Comparison of ENCODE assay signal across 1 cellular context in genomic region chr20:57751411-57751810, GRCh38.
TF ChIP-seq lines count a peak whose summit lies in the region.

No MANE protein-coding gene starts in this region.

TF ChIP-seq in SK-N-SH, 30 proteins besides CTCF, POLR2A, EP300 and RAD21 (continued from another document):
- TF ChIP-seq, protein P1, sequence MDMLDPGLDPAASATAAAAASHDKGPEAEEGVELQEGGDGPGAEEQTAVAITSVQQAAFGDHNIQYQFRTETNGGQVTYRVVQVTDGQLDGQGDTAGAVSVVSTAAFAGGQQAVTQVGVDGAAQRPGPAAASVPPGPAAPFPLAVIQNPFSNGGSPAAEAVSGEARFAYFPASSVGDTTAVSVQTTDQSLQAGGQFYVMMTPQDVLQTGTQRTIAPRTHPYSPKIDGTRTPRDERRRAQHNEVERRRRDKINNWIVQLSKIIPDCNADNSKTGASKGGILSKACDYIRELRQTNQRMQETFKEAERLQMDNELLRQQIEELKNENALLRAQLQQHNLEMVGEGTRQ (IDR thresholded peaks at IDR 0.05; ENCODE audit: borderline replicate concordance, low read depth, low read length) = no peak
- TF ChIP-seq MAX (IDR thresholded peaks at IDR 0.05; ENCODE audit: low read depth) (no peak), GATA2 (CRISPR knock-in tag; IDR thresholded peaks at IDR 0.05) (no peak), MXI1 (IDR thresholded peaks at IDR 0.05; ENCODE audit: low read depth, low read length) (no peak), USF1 (IDR thresholded peaks at IDR 0.05; ENCODE audit: borderline replicate concordance, low read depth) (no peak), GABPA (IDR thresholded peaks at IDR 0.05; ENCODE audit: low read depth) (no peak)
